In the genomic region with DNA sequence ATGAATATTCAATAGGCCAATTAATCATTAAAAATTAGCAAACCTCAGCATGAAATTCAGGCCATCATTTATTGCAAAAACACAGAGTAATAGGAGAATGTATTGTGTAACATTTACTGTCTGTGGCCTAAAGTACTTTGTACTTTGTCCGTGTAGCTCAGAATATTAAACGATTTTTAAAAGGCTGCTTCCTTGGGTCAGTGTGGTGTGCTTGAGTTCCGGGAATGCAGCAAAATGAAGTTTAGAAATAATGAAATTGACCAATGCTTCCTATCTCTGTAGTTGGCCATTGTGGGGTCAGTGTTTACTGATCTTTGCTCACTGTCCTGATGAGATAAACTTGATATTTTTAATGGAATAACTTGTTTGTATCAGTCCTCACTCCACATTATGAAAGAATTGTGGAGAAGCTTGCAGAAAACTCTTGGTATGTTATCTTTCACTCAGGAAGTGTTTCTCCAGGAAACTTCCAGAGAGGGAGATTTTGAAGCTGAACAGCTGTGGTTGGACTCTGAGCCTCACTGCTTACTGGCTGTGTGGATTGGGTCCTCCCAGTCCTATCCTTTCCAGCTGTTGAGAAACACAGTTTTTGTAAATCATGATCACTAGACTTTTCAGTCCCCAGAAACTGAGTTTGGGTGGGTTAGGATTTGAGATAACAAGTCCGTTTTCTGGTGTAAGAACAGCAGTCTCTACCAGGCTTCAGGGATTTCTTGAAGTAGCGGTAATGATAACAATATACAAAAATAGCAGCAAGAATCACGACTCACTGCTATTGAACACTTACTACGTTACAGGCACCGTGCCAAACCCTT, we compare ENCODE assay signal across 1 cellular context.
TF ChIP-seq lines count a peak whose summit lies in the region.

No MANE protein-coding gene starts in this region.

TF ChIP-seq in HepG2, 621 proteins besides CTCF, POLR2A, EP300 and RAD21 (continued from another document and continues in another):
- TF ChIP-seq, protein P1, sequence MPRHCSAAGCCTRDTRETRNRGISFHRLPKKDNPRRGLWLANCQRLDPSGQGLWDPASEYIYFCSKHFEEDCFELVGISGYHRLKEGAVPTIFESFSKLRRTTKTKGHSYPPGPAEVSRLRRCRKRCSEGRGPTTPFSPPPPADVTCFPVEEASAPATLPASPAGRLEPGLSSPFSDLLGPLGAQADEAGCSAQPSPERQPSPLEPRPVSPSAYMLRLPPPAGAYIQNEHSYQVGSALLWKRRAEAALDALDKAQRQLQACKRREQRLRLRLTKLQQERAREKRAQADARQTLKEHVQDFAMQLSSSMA (CRISPR knock-in tag; IDR thresholded peaks at IDR 0.05) = no peak
- TF ChIP-seq ZBTB10 (CRISPR knock-in tag; IDR thresholded peaks at IDR 0.05; ENCODE audit: borderline replicate concordance) (0 out of 2 replicates have a peak, but pooled peaks have one; percentile 27), WIZ (CRISPR knock-in tag; IDR thresholded peaks at IDR 0.05) (no peak), ZNF549 (CRISPR knock-in tag; IDR thresholded peaks at IDR 0.05) (no peak; the same call in 1 of the 2 replicates), ZUFSP (CRISPR knock-in tag; IDR thresholded peaks at IDR 0.05; ENCODE audit: borderline replicate concordance) (no peak), ZFP36L1 (CRISPR knock-in tag; IDR thresholded peaks at IDR 0.05) (no peak), ZNF263 (CRISPR knock-in tag; IDR thresholded peaks at IDR 0.05) (peak; percentile 25; the same call in 1 of the 2 replicates), ZNF24 (IDR thresholded peaks at IDR 0.05) (no peak), NKX3-1 (CRISPR knock-in tag; IDR thresholded peaks at IDR 0.05) (no peak), TFDP1 (CRISPR knock-in tag; IDR thresholded peaks at IDR 0.05; ENCODE audit: borderline replicate concordance) (no peak), ZNF614 (CRISPR knock-in tag; IDR thresholded peaks at IDR 0.05; ENCODE audit: borderline replicate concordance) (no peak), ZNF232 (CRISPR knock-in tag; IDR thresholded peaks at IDR 0.05; ENCODE audit: borderline replicate concordance) (0 out of 2 replicates have a peak, but pooled peaks have one; percentile 21), PRPF4 (IDR thresholded peaks at IDR 0.05; ENCODE audit: low read depth, low read length, poor library complexity, severe bottlenecking) (no peak), GPBP1L1 (CRISPR knock-in tag; IDR thresholded peaks at IDR 0.05) (no peak), ZNF17 (CRISPR knock-in tag; IDR thresholded peaks at IDR 0.05) (no peak), THYN1 (CRISPR knock-in tag; IDR thresholded peaks at IDR 0.05; ENCODE audit: borderline replicate concordance, low read depth) (no peak), KLF6 (CRISPR knock-in tag; IDR thresholded peaks at IDR 0.05) (no peak), FOXM1 (CRISPR knock-in tag; IDR thresholded peaks at IDR 0.05) (no peak), CHCHD3 (CRISPR knock-in tag; IDR thresholded peaks at IDR 0.05) (no peak), ZBTB7A (CRISPR knock-in tag; IDR thresholded peaks at IDR 0.05) (no peak), ZNF660 (CRISPR knock-in tag; IDR thresholded peaks at IDR 0.05; ENCODE audit: borderline replicate concordance, low read depth) (no peak), POGZ (CRISPR knock-in tag; IDR thresholded peaks at IDR 0.05) (no peak; the same call in 1 of the 2 replicates), ZSCAN31 (CRISPR knock-in tag; IDR thresholded peaks at IDR 0.05; ENCODE audit: low read depth) (0 out of 2 replicates have a peak, but pooled peaks have one; percentile 27), ZNF816 (CRISPR knock-in tag; IDR thresholded peaks at IDR 0.05; ENCODE audit: borderline replicate concordance) (peak; percentile 21; the same call in 1 of the 2 replicates), ISX (CRISPR knock-in tag; conservative IDR thresholded peaks at IDR 0.05) (no peak), TBX3 (IDR thresholded peaks at IDR 0.05; ENCODE audit: borderline replicate concordance) (no peak), ZNF567 (CRISPR knock-in tag; IDR thresholded peaks at IDR 0.05; ENCODE audit: borderline replicate concordance) (no peak), ZNF460 (CRISPR knock-in tag; IDR thresholded peaks at IDR 0.05; ENCODE audit: borderline replicate concordance) (no peak), ZNF30 (CRISPR knock-in tag; IDR thresholded peaks at IDR 0.05) (no peak), ZBTB8A (CRISPR knock-in tag; IDR thresholded peaks at IDR 0.05; ENCODE audit: borderline replicate concordance, low read depth) (no peak), ELF3 (CRISPR knock-in tag; IDR thresholded peaks at IDR 0.05) (peak; percentile 65; the same call in 1 of the 2 replicates), RARG (CRISPR knock-in tag; IDR thresholded peaks at IDR 0.05; ENCODE audit: low read depth) (no peak), BRCA1 (CRISPR knock-in tag; IDR thresholded peaks at IDR 0.05) (no peak), SNAPC2 (CRISPR knock-in tag; IDR thresholded peaks at IDR 0.05) (no peak), FOXA1 (IDR thresholded peaks at IDR 0.05) (no peak), FOXA1 (CRISPR knock-in tag; IDR thresholded peaks at IDR 0.05) (0 out of 2 replicates have a peak, but pooled peaks have one; percentile 9), SRSF1 (optimal IDR thresholded peaks at IDR 0.05; ENCODE audit: low read depth, low read length) (no peak), PRDM10 (CRISPR knock-in tag; IDR thresholded peaks at IDR 0.05; ENCODE audit: low read depth) (no peak), CREB1 (IDR thresholded peaks at IDR 0.05) (no peak), CREB1 (CRISPR knock-in tag; IDR thresholded peaks at IDR 0.05) (no peak; the same call in 1 of the 2 replicates), ZNF777 (CRISPR knock-in tag; IDR thresholded peaks at IDR 0.05) (no peak), U2AF1 (optimal IDR thresholded peaks at IDR 0.05; ENCODE audit: low read depth, low read length) (no peak), HIVEP1 (CRISPR knock-in tag; IDR thresholded peaks at IDR 0.05) (no peak), IRF2 (CRISPR knock-in tag; IDR thresholded peaks at IDR 0.05) (no peak), ZNF552 (CRISPR knock-in tag; IDR thresholded peaks at IDR 0.05; ENCODE audit: borderline replicate concordance) (no peak), ZNF746 (CRISPR knock-in tag; IDR thresholded peaks at IDR 0.05) (no peak), ZMYM3 (CRISPR knock-in tag; IDR thresholded peaks at IDR 0.05) (no peak), ZFP62 (CRISPR knock-in tag; IDR thresholded peaks at IDR 0.05) (no peak), THAP8 (CRISPR knock-in tag; IDR thresholded peaks at IDR 0.05; ENCODE audit: borderline replicate concordance) (no peak)
- TF ChIP-seq, protein P2, sequence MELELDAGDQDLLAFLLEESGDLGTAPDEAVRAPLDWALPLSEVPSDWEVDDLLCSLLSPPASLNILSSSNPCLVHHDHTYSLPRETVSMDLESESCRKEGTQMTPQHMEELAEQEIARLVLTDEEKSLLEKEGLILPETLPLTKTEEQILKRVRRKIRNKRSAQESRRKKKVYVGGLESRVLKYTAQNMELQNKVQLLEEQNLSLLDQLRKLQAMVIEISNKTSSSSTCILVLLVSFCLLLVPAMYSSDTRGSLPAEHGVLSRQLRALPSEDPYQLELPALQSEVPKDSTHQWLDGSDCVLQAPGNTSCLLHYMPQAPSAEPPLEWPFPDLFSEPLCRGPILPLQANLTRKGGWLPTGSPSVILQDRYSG (CRISPR knock-in tag; IDR thresholded peaks at IDR 0.05) = no peak
- TF ChIP-seq, protein P3, sequence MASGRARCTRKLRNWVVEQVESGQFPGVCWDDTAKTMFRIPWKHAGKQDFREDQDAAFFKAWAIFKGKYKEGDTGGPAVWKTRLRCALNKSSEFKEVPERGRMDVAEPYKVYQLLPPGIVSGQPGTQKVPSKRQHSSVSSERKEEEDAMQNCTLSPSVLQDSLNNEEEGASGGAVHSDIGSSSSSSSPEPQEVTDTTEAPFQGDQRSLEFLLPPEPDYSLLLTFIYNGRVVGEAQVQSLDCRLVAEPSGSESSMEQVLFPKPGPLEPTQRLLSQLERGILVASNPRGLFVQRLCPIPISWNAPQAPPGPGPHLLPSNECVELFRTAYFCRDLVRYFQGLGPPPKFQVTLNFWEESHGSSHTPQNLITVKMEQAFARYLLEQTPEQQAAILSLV (CRISPR knock-in tag; IDR thresholded peaks at IDR 0.05; ENCODE audit: borderline replicate concordance) = no peak
- TF ChIP-seq, protein P4, sequence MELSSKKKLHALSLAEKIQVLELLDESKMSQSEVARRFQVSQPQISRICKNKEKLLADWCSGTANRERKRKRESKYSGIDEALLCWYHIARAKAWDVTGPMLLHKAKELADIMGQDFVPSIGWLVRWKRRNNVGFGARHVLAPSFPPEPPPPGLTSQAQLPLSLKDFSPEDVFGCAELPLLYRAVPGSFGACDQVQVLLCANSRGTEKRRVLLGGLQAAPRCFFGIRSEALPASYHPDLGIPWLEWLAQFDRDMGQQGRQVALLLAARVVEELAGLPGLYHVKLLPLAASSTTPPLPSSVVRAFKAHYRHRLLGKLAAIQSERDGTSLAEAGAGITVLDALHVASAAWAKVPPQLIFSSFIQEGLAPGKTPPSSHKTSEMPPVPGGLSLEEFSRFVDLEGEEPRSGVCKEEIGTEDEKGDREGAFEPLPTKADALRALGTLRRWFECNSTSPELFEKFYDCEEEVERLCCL (CRISPR knock-in tag; IDR thresholded peaks at IDR 0.05; ENCODE audit: borderline replicate concordance) = no peak
